Comparison of ENCODE assay signal across 31 cellular contexts in the genomic region with DNA sequence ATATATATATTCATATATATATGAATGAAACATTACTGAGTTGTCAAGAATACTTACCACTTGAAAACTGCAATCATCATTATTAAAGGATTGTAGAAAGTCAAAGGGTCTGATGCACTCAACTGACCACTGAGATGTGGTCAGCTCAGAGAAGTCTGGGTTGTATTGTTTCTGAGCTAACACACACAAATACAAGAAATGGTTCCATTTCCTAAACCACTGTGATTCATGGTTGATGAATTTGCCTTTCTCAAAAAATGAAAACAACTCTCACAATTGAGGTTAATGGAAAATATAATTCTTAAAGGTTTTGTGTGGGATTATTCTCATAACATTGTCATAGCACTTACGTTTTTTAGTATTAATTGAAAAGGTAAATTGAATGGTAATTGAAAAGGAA. TPM values are rescaled to one million over a fixed set of nuclear protein-coding genes. Genes with fewer than 3 reads are reported as not detected.
A peak's percentile ranks its signal among the peaks of the same experiment; 100 is the strongest.
DNase-seq lines count a peak whose midpoint lies in the region; ATAC-seq and TF ChIP-seq lines count a peak whose summit lies in the region.
"Had no signal": no experiment of that assay in that cellular context is flagged by ENCODE, and none has a peak within 500 bp of the region (broad histone marks: within the 10 kb centered on the region; RNA-seq: fewer than 3 reads in every experiment).

No MANE protein-coding gene starts in this region.

- no peaks in the 10 kb centered on the region for H3F3A ChIP-seq in neural progenitor cell (ENCODE audit: low read depth)

- H3K27ac Mint-ChIP-seq in activated T-cell treated with anti-CD3 and anti-CD28 coated beads, Interleukin-2, amount 50 U/mL, for 24 hours: no peak overlapping the region
- H3K27ac Mint-ChIP-seq in neural progenitor cell: no peak overlapping the region
- H3K27ac Mint-ChIP-seq: activated CD4-positive, alpha-beta T cell treated with anti-CD3 and anti-CD28 coated beads for 36 hours; activated naive CD4-positive, alpha-beta T cell treated with anti-CD3 and anti-CD28 coated beads, Interleukin-2, amount 50 U/mL, for 72 hours; dendritic cell treated with granulocyte-macrophage colony-stimulating factor and Interleukin-4, amounts not matched to agents 40 ng/mL and 50 ng/mL, for 4 days; stimulated activated effector memory CD8-positive, alpha-beta T cell treated with anti-CD3 and anti-CD28 coated beads, Interleukin-12 subunit alpha, Interleukin-12 subunit beta, amount 100 ng/mL, for 72 hours; T-helper 2 cell treated with Interferon-gamma antibody and Interleukin-4, amounts not matched to agents 5 μg/mL and 100 μg/mL, for 36 hours had no signal

- H3K27me3 ChIP-seq in neural progenitor cell: no peaks in the 10 kb centered on the region
- H3K27me3 ChIP-seq: BLaER1 treated with 17β-estradiol and CSF1 and Interleukin-3, amounts not matched to agents 10 nM and 100 nM; transverse colon had no signal

- peak; percentile 78 for DNase-seq in LHCN-M2 (ENCODE audit: low read depth)
- peak; percentile 84 for DNase-seq in astrocyte of the spinal cord (ENCODE audit: low read depth, low spot score)
- DNase-seq in glomerular visceral epithelial cell (ENCODE audit: extremely low spot score): peak; percentile 65
- peak; percentile 82 for DNase-seq in renal cortical epithelial cell (ENCODE audit: low read depth)
- DNase-seq in activated T-cell treated with anti-CD3 and anti-CD28 coated beads, Interleukin-2, amount 50 U/mL, for 24 hours: no peak
- DNase-seq in neural progenitor cell (ENCODE audit: low spot score): no peak
- DNase-seq: activated CD4-positive, alpha-beta T cell treated with anti-CD3 and anti-CD28 coated beads for 36 hours; anterior cingulate cortex; Kasumi-1; left ventricle myocardium inferior; MV-4-11; NCI-H1436; NCI-H2081 treated with DMSO at 0.1 percent for 48 hours; NCI-H2227 treated with DMSO at 0.1 percent for 48 hours; NCI-H526 treated with DMSO at 0.1 percent for 48 hours; occipital lobe; PC-9; psoas muscle; stimulated activated CD4-positive, alpha-beta T cell treated with anti-CD3 and anti-CD28 coated beads, Interleukin-15, amount 100 ng/mL, for 24 hours; transverse colon had no signal

- H3K4me2 ChIP-seq in neural progenitor cell: no peak overlapping the region
- H3K4me2 ChIP-seq: BLaER1 treated with 17β-estradiol and CSF1 and Interleukin-3, amounts not matched to agents 10 nM and 100 nM; PC-9 had no signal

- in situ Hi-C loops in astrocyte of the spinal cord (cut with HindIII; ENCODE audit: low sequenced_read_pairs): no loop called here

- ATAC-seq in GM21723 (IDR thresholded peaks at IDR 0.05; ENCODE audit: unreplicated experiment) (no peak), HG03469 (IDR thresholded peaks at IDR 0.05; ENCODE audit: unreplicated experiment) (no peak)
- ATAC-seq: activated CD4-positive, alpha-beta T cell treated with anti-CD3 and anti-CD28 coated beads for 36 hours; activated naive CD4-positive, alpha-beta T cell treated with anti-CD3 and anti-CD28 coated beads, Interleukin-2, amount 50 U/mL, for 72 hours; psoas muscle; Right ventricle myocardium inferior; stimulated activated effector memory CD8-positive, alpha-beta T cell treated with anti-CD3 and anti-CD28 coated beads, Interleukin-12 subunit alpha, Interleukin-12 subunit beta, amount 100 ng/mL, for 72 hours had no signal

- no peak overlapping the region for H3K4me3 Mint-ChIP-seq in activated T-cell treated with anti-CD3 and anti-CD28 coated beads, Interleukin-2, amount 50 U/mL, for 24 hours
- H3K4me3 Mint-ChIP-seq in neural progenitor cell: no peak overlapping the region
- H3K4me3 Mint-ChIP-seq: activated CD4-positive, alpha-beta T cell treated with anti-CD3 and anti-CD28 coated beads for 36 hours; central memory CD8-positive, alpha-beta T cell; dendritic cell treated with granulocyte-macrophage colony-stimulating factor and Interleukin-4, amounts not matched to agents 40 ng/mL and 50 ng/mL, for 4 days; stimulated activated effector memory CD8-positive, alpha-beta T cell treated with anti-CD3 and anti-CD28 coated beads, Interleukin-12 subunit alpha, Interleukin-12 subunit beta, amount 100 ng/mL, for 72 hours; T-helper 2 cell treated with Interferon-gamma antibody and Interleukin-4, amounts not matched to agents 5 μg/mL and 100 μg/mL, for 36 hours had no signal

- H3K36me3 ChIP-seq in neural progenitor cell: no peaks in the 10 kb centered on the region
- H3K36me3 ChIP-seq: BLaER1 treated with 17β-estradiol and CSF1 and Interleukin-3, amounts not matched to agents 10 nM and 100 nM; HAP-1; left ventricle myocardium inferior; transverse colon had no signal

- no peaks in the 10 kb centered on the region for H3K9me3 ChIP-seq in neural progenitor cell (ENCODE audit: low read depth)
- H3K9me3 ChIP-seq: HAP-1, psoas muscle, transverse colon had no signal

- no peaks in the 10 kb centered on the region for H3K4me1 Mint-ChIP-seq in activated T-cell treated with anti-CD3 and anti-CD28 coated beads, Interleukin-2, amount 50 U/mL, for 24 hours (ENCODE audit: low read depth)
- H3K4me1 Mint-ChIP-seq in neural progenitor cell: no peaks in the 10 kb centered on the region
- H3K4me1 Mint-ChIP-seq: activated CD4-positive, alpha-beta T cell treated with anti-CD3 and anti-CD28 coated beads for 36 hours; central memory CD8-positive, alpha-beta T cell; stimulated activated effector memory CD8-positive, alpha-beta T cell treated with anti-CD3 and anti-CD28 coated beads, Interleukin-12 subunit alpha, Interleukin-12 subunit beta, amount 100 ng/mL, for 72 hours had no signal

- H3K4me1 ChIP-seq in neural progenitor cell: no peaks in the 10 kb centered on the region
- H3K4me1 ChIP-seq: BLaER1 treated with 17β-estradiol and CSF1 and Interleukin-3, amounts not matched to agents 10 nM and 100 nM; left ventricle myocardium inferior; psoas muscle; transverse colon had no signal

- TF ChIP-seq CTCF in astrocyte of the spinal cord (IDR thresholded peaks at IDR 0.05; ENCODE audit: low read depth, low read length) (no peak), neural progenitor cell (IDR thresholded peaks at IDR 0.05) (no peak)

- H2AFZ ChIP-seq in neural progenitor cell (replicated peaks): no peak overlapping the region
- H2AFZ ChIP-seq: PC-9 had no signal

- no peaks in the 10 kb centered on the region for H4K20me1 ChIP-seq in neural progenitor cell (ENCODE audit: low read depth)
- H4K20me1 ChIP-seq: BLaER1 treated with 17β-estradiol and CSF1 and Interleukin-3, amounts not matched to agents 10 nM and 100 nM had no signal

- H3K4me3 ChIP-seq in astrocyte of the spinal cord (ENCODE audit: low read depth, low read length): no peak overlapping the region
- H3K4me3 ChIP-seq in neural progenitor cell: no peak overlapping the region
- H3K4me3 ChIP-seq: BLaER1 treated with 17β-estradiol and CSF1 and Interleukin-3, amounts not matched to agents 10 nM and 100 nM; HAP-1; left ventricle myocardium inferior; PC-9; psoas muscle; transverse colon had no signal

- no peak overlapping the region for H3K9ac ChIP-seq in neural progenitor cell
- H3K9ac ChIP-seq: BLaER1 treated with 17β-estradiol and CSF1 and Interleukin-3, amounts not matched to agents 10 nM and 100 nM had no signal

- H3K9me3 Mint-ChIP-seq in activated T-cell treated with anti-CD3 and anti-CD28 coated beads, Interleukin-2, amount 50 U/mL, for 24 hours: peaks cover 8% of the 10 kb centered on the region
- H3K9me3 Mint-ChIP-seq in neural progenitor cell: no peaks in the 10 kb centered on the region

- no peaks in the 10 kb centered on the region for H3K36me3 Mint-ChIP-seq in activated T-cell treated with anti-CD3 and anti-CD28 coated beads, Interleukin-2, amount 50 U/mL, for 24 hours (ENCODE audit: low read depth)
- H3K36me3 Mint-ChIP-seq in neural progenitor cell: no peaks in the 10 kb centered on the region
- H3K36me3 Mint-ChIP-seq: activated naive CD4-positive, alpha-beta T cell treated with anti-CD3 and anti-CD28 coated beads, Interleukin-2, amount 50 U/mL, for 72 hours; stimulated activated effector memory CD8-positive, alpha-beta T cell treated with anti-CD3 and anti-CD28 coated beads, Interleukin-12 subunit alpha, Interleukin-12 subunit beta, amount 100 ng/mL, for 72 hours had no signal

- no peaks in the 10 kb centered on the region for H3K79me2 ChIP-seq in neural progenitor cell (ENCODE audit: low read depth)

- no peaks in the 10 kb centered on the region for H3K27me3 Mint-ChIP-seq in activated T-cell treated with anti-CD3 and anti-CD28 coated beads, Interleukin-2, amount 50 U/mL, for 24 hours
- peaks cover 3% of the 10 kb centered on the region for H3K27me3 Mint-ChIP-seq in neural progenitor cell (ENCODE audit: insufficient read depth, low read depth)
- H3K27me3 Mint-ChIP-seq: activated CD4-positive, alpha-beta T cell treated with anti-CD3 and anti-CD28 coated beads for 36 hours; central memory CD8-positive, alpha-beta T cell; dendritic cell treated with granulocyte-macrophage colony-stimulating factor and Interleukin-4, amounts not matched to agents 40 ng/mL and 50 ng/mL, for 4 days had no signal

- no peak overlapping the region for H3K27ac ChIP-seq in neural progenitor cell
- H3K27ac ChIP-seq: BLaER1 treated with 17β-estradiol and CSF1 and Interleukin-3, amounts not matched to agents 10 nM and 100 nM; left ventricle myocardium inferior; PC-9; psoas muscle; transverse colon; VCaP had no signal

RNA-seq across cellular contexts. Expression of a gene that starts 45.6 kb away (rescaled TPM):
- total RNA-seq in LHCN-M2 (2014; rRNA removed): not detected in 2 replicates
- polyA plus RNA-seq in LHCN-M2 (2012): not detected
- not detected in 2 replicates for total RNA-seq in renal cortical epithelial cell
- total RNA-seq in neural progenitor cell (ENCODE audit: low replicate concordance): not detected in 2 replicates
- total RNA-seq: activated CD4-positive, alpha-beta T cell treated with anti-CD3 and anti-CD28 coated beads for 36 hours; activated naive CD4-positive, alpha-beta T cell treated with anti-CD3 and anti-CD28 coated beads, Interleukin-2, amount 50 U/mL, for 72 hours; left ventricle myocardium inferior; occipital lobe; PC-9; psoas muscle; Right ventricle myocardium inferior; transverse colon had no signal
- polyA plus RNA-seq: psoas muscle had no signal

Comparison
In these comparisons a context has a peak if more than half of its experiments do, and no peak if none do; other contexts are left out.
1. DNase-seq: peak in LHCN-M2 (single experiment), astrocyte of the spinal cord (single experiment), glomerular visceral epithelial cell (single experiment) and renal cortical epithelial cell (single experiment); none in activated T-cell treated with anti-CD3 and anti-CD28 coated beads, Interleukin-2, amount 50 U/mL, for 24 hours (single experiment) and neural progenitor cell (single experiment).